2 cellular contexts compared by ENCODE assay signal in genomic region chr1:9204156-9204720, GRCh38.
A peak's percentile ranks its signal among the peaks of the same experiment; 100 is the strongest.
TF ChIP-seq lines count a peak whose summit lies in the region.

No MANE protein-coding gene starts in this region.

TF ChIP-seq in IMR-90, 13 proteins besides CTCF, POLR2A, EP300 and RAD21:
- TF ChIP-seq RCOR1 (IDR thresholded peaks at IDR 0.05; ENCODE audit: insufficient replicate concordance, low read length) = no peak
- TF ChIP-seq RFX5 (IDR thresholded peaks at IDR 0.05; ENCODE audit: low read depth, low read length) = no peak
- no peak for TF ChIP-seq MAZ (IDR thresholded peaks at IDR 0.05; ENCODE audit: borderline replicate concordance, low read depth, low read length)

TF ChIP-seq in K562, 482 proteins besides CTCF, POLR2A, EP300 and RAD21:
- TF ChIP-seq CHD2 (IDR thresholded peaks at IDR 0.05; ENCODE audit: low read depth, low read length) = no peak
- peak; percentile 37; the same call in 1 of the 2 replicates for TF ChIP-seq TFE3 (CRISPR knock-in tag; IDR thresholded peaks at IDR 0.05)
